Comparison of ENCODE assay signal across 1 cellular context in genomic region chr2:37189452-37190153, GRCh38.
TF ChIP-seq lines count a peak whose summit lies in the region.

No MANE protein-coding gene starts in this region.

TF ChIP-seq in HepG2, 621 proteins besides CTCF, POLR2A, EP300 and RAD21 (continued from another document and continues in another):
- TF ChIP-seq HOMEZ (CRISPR knock-in tag; IDR thresholded peaks at IDR 0.05; ENCODE audit: low read depth): peak; percentile 73; the same call in 1 of the 2 replicates
- TF ChIP-seq KAT8 (CRISPR knock-in tag; IDR thresholded peaks at IDR 0.05): 0 out of 2 replicates have a peak, but pooled peaks have one; percentile 38
- TF ChIP-seq NPAS2 (CRISPR knock-in tag; IDR thresholded peaks at IDR 0.05; ENCODE audit: borderline replicate concordance): no peak
- TF ChIP-seq SALL1 (CRISPR knock-in tag; IDR thresholded peaks at IDR 0.05): peak; percentile 63
- 0 out of 2 replicates have a peak, but pooled peaks have one; percentile 54 for TF ChIP-seq RNF2 (conservative IDR thresholded peaks at IDR 0.05; ENCODE audit: low read depth)
- TF ChIP-seq NRL (CRISPR knock-in tag; IDR thresholded peaks at IDR 0.05; ENCODE audit: borderline replicate concordance): no peak
- TF ChIP-seq ZNF775 (CRISPR knock-in tag; IDR thresholded peaks at IDR 0.05; ENCODE audit: borderline replicate concordance): no peak
- no peak; the same call in 2 of the 3 replicates for TF ChIP-seq MXI1 (IDR thresholded peaks at IDR 0.05; ENCODE audit: borderline replicate concordance, low read depth, low read length)
- TF ChIP-seq FOXK1 (CRISPR knock-in tag; IDR thresholded peaks at IDR 0.05; ENCODE audit: borderline replicate concordance, low read depth): peak; percentile 20; the same call in 1 of the 2 replicates
- TF ChIP-seq ZFP90 (CRISPR knock-in tag; IDR thresholded peaks at IDR 0.05; ENCODE audit: borderline replicate concordance): no peak
- no peak for TF ChIP-seq PAWR (CRISPR knock-in tag; IDR thresholded peaks at IDR 0.05; ENCODE audit: borderline replicate concordance)
- TF ChIP-seq ZMYM4 (CRISPR knock-in tag; IDR thresholded peaks at IDR 0.05): peak; percentile 41; the same call in 1 of the 2 replicates
- TF ChIP-seq MTF1 (CRISPR knock-in tag; IDR thresholded peaks at IDR 0.05): no peak
- 0 out of 2 replicates have a peak, but pooled peaks have one; percentile 21 for TF ChIP-seq ELF1 (CRISPR knock-in tag; IDR thresholded peaks at IDR 0.05)
- TF ChIP-seq KDM3A (CRISPR knock-in tag; IDR thresholded peaks at IDR 0.05; ENCODE audit: low read depth): no peak
- no peak for TF ChIP-seq ZNF225 (CRISPR knock-in tag; IDR thresholded peaks at IDR 0.05)
- no peak for TF ChIP-seq NFKB2 (CRISPR knock-in tag; IDR thresholded peaks at IDR 0.05; ENCODE audit: borderline replicate concordance)
- no peak for TF ChIP-seq GTF2F1 (IDR thresholded peaks at IDR 0.05; ENCODE audit: low read length)
- no peak for TF ChIP-seq ZNF530 (CRISPR knock-in tag; IDR thresholded peaks at IDR 0.05; ENCODE audit: low read depth)
- no peak for TF ChIP-seq ZBTB37 (CRISPR knock-in tag; IDR thresholded peaks at IDR 0.05)
- peak; percentile 23; the same call in 1 of the 2 replicates for TF ChIP-seq KLF11 (CRISPR knock-in tag; IDR thresholded peaks at IDR 0.05)
- TF ChIP-seq NCOA5 (CRISPR knock-in tag; IDR thresholded peaks at IDR 0.05): no peak
- TF ChIP-seq MIER3 (CRISPR knock-in tag; IDR thresholded peaks at IDR 0.05; ENCODE audit: borderline replicate concordance): 0 out of 2 replicates have a peak, but pooled peaks have one; percentile 29
- TF ChIP-seq ZNF563 (CRISPR knock-in tag; IDR thresholded peaks at IDR 0.05): no peak
- peak; percentile 78 for TF ChIP-seq ZFX (CRISPR knock-in tag; IDR thresholded peaks at IDR 0.05; ENCODE audit: low read depth)
- peak; percentile 85 for TF ChIP-seq FOXA3 (CRISPR knock-in tag; IDR thresholded peaks at IDR 0.05)
- TF ChIP-seq RERE (CRISPR knock-in tag; IDR thresholded peaks at IDR 0.05; ENCODE audit: low read depth): peak; percentile 40; the same call in 1 of the 2 replicates
- no peak for TF ChIP-seq ZNF75D (CRISPR knock-in tag; IDR thresholded peaks at IDR 0.05; ENCODE audit: borderline replicate concordance)
- peak; percentile 39; the same call in 1 of the 2 replicates for TF ChIP-seq MED1 (CRISPR knock-in tag; IDR thresholded peaks at IDR 0.05)
- TF ChIP-seq HMGXB4 (CRISPR knock-in tag; IDR thresholded peaks at IDR 0.05; ENCODE audit: borderline replicate concordance in 1 of 2, low read depth in 1 of 2): peak; percentile 37 to 46; a peak in 1 of 4 replicates
- TF ChIP-seq ZC3H4 (CRISPR knock-in tag; IDR thresholded peaks at IDR 0.05; ENCODE audit: borderline replicate concordance): no peak
- TF ChIP-seq ZNF605 (CRISPR knock-in tag; IDR thresholded peaks at IDR 0.05): peak; percentile 41; the same call in 1 of the 2 replicates
- TF ChIP-seq RFX1 (IDR thresholded peaks at IDR 0.05): no peak
- TF ChIP-seq SOX6 (IDR thresholded peaks at IDR 0.05): no peak
- peak; percentile 37; the same call in 1 of the 2 replicates for TF ChIP-seq SOX6 (CRISPR knock-in tag; IDR thresholded peaks at IDR 0.05)
- peak; percentile 32; the same call in 1 of the 2 replicates for TF ChIP-seq GABPB1 (CRISPR knock-in tag; IDR thresholded peaks at IDR 0.05)
- TF ChIP-seq CREB1 (IDR thresholded peaks at IDR 0.05): no peak
- TF ChIP-seq CREB1 (CRISPR knock-in tag; IDR thresholded peaks at IDR 0.05): peak; percentile 16; the same call in 1 of the 2 replicates
- no peak for TF ChIP-seq CREBL2 (CRISPR knock-in tag; IDR thresholded peaks at IDR 0.05; ENCODE audit: borderline replicate concordance)
- TF ChIP-seq ZNF644 (CRISPR knock-in tag; IDR thresholded peaks at IDR 0.05; ENCODE audit: low read depth): peak; percentile 93
- no peak for TF ChIP-seq ZNF367 (CRISPR knock-in tag; IDR thresholded peaks at IDR 0.05; ENCODE audit: borderline replicate concordance)
- no peak for TF ChIP-seq ZNF275 (CRISPR knock-in tag; IDR thresholded peaks at IDR 0.05; ENCODE audit: borderline replicate concordance)
- TF ChIP-seq ZNF672 (CRISPR knock-in tag; IDR thresholded peaks at IDR 0.05): no peak
- peak; percentile 35; the same call in 1 of the 2 replicates for TF ChIP-seq TGIF2 (CRISPR knock-in tag; IDR thresholded peaks at IDR 0.05)
- TF ChIP-seq HMG20A (CRISPR knock-in tag; IDR thresholded peaks at IDR 0.05; ENCODE audit: borderline replicate concordance): peak; percentile 22; the same call in 1 of the 2 replicates
- no peak for TF ChIP-seq PTBP1 (IDR thresholded peaks at IDR 0.05; ENCODE audit: low read depth, low read length, poor library complexity, severe bottlenecking)
- peak; percentile 27; the same call in 1 of the 2 replicates for TF ChIP-seq DRAP1 (CRISPR knock-in tag; IDR thresholded peaks at IDR 0.05)
- TF ChIP-seq RXRA (CRISPR knock-in tag; IDR thresholded peaks at IDR 0.05): 0 out of 2 replicates have a peak, but pooled peaks have one; percentile 43
- TF ChIP-seq ZNF142 (CRISPR knock-in tag; IDR thresholded peaks at IDR 0.05): no peak
- TF ChIP-seq HDAC2 (CRISPR knock-in tag; IDR thresholded peaks at IDR 0.05): peak; percentile 47; the same call in 1 of the 2 replicates
- TF ChIP-seq TOE1 (CRISPR knock-in tag; IDR thresholded peaks at IDR 0.05): no peak
- no peak for TF ChIP-seq CENPT (CRISPR knock-in tag; IDR thresholded peaks at IDR 0.05; ENCODE audit: low read depth)
